ENCODE assay signal across 4 cellular contexts in genomic region chr4:26285272-26285671, GRCh38.
"Had no signal": no experiment of that assay in that cellular context is flagged by ENCODE, and none has a peak within 500 bp of the region (broad histone marks: within the 10 kb centered on the region; RNA-seq: fewer than 3 reads in every experiment).

No MANE protein-coding gene starts in this region.

- H3K4me3 Mint-ChIP-seq: GM23338, H9, IgD-negative memory B cell had no signal

- H3K36me3 Mint-ChIP-seq: IgD-negative memory B cell had no signal

- H3K9me3 Mint-ChIP-seq: GM23338, H9, IgD-negative memory B cell had no signal

- H3K27me3 Mint-ChIP-seq: IgD-negative memory B cell had no signal

- DNase-seq: H9, HCEC 1CT had no signal

- ATAC-seq: GM23338 had no signal

- H3K27ac Mint-ChIP-seq: H9, IgD-negative memory B cell had no signal

- H3K4me3 ChIP-seq: GM23338 had no signal

- H3K4me2 ChIP-seq: GM23338 had no signal
